ENCODE assay signal across 1 cellular context in genomic region chr1:33261344-33261743, GRCh38.
TF ChIP-seq lines count a peak whose summit lies in the region.

No MANE protein-coding gene starts in this region.

TF ChIP-seq in HepG2, 621 proteins besides CTCF, POLR2A, EP300 and RAD21:
- TF ChIP-seq GABPB1 (CRISPR knock-in tag; IDR thresholded peaks at IDR 0.05), result no peak
